ENCODE assay signal across 8 cellular contexts in genomic region chr2:214683557-214683956, GRCh38.
DNase-seq lines count a peak whose midpoint lies in the region; ATAC-seq and TF ChIP-seq lines count a peak whose summit lies in the region.
"Not testable (repeated sequence)": the region's sequence is repeated elsewhere in the genome, so short reads cannot be mapped to it uniquely, and the experiment has no call there.

No MANE protein-coding gene starts in this region.

- intact Hi-C loops in CD8-positive, alpha-beta T cell (cut with DNase I, micrococcal nuclease) = loop anchor here in 1 of 2 experiments (5.0 kb wide), 1 partner anchor 129 kb away; no protein-coding TSS in a partner anchor

- peak overlapping the region; percentile 86 for H3K4me3 Mint-ChIP-seq in CD8-positive, alpha-beta T cell
- peak overlapping the region; percentile 70 to 84 (median 81) for H3K4me3 Mint-ChIP-seq in T-cell

- not testable (repeated sequence) for H3K27me3 ChIP-seq in CD8-positive, alpha-beta T cell (ENCODE audit: insufficient read depth, low read length); HUES64 (ENCODE audit: insufficient read depth, low read length); foreskin keratinocyte; osteoblast (ENCODE audit: insufficient read depth, low read length)

- H3K79me2 ChIP-seq in osteoblast (ENCODE audit: insufficient read depth, low read length) = not testable (repeated sequence)

- H3K27ac Mint-ChIP-seq in CD8-positive, alpha-beta T cell = peak overlapping the region; percentile 66
- H3K27ac Mint-ChIP-seq in T-cell = peak overlapping the region; percentile 74 to 84

- H3K27me3 Mint-ChIP-seq in CD8-positive, alpha-beta T cell (ENCODE audit: low read depth); T-cell: not testable (repeated sequence)

- not testable (repeated sequence) for DNase-seq in CD8-positive, alpha-beta T cell; T-cell; astrocyte of the spinal cord (ENCODE audit: low read depth, low spot score); osteoblast (ENCODE audit: insufficient read length, low spot score, missing footprints)
- peak in 1 of 2 donors; percentile 10 for DNase-seq in foreskin keratinocyte

- peak overlapping the region; percentile 40 for H3K4me2 ChIP-seq in osteoblast (ENCODE audit: insufficient read depth, low read length)

- H3K4me1 Mint-ChIP-seq in CD8-positive, alpha-beta T cell (ENCODE audit: low read depth) = not testable (repeated sequence)
- peaks cover 6 to 16% (median 15%) of the 10 kb centered on the region in 3 donors for H3K4me1 Mint-ChIP-seq in T-cell

- H3K4me3 ChIP-seq in CD8-positive, alpha-beta T cell (ENCODE audit: low read depth, low read length) = not testable (repeated sequence)
- peak overlapping the region; percentile 63 for H3K4me3 ChIP-seq in HUES64 (ENCODE audit: low read length)
- H3K4me3 ChIP-seq in astrocyte of the spinal cord (ENCODE audit: low read depth, low read length) = peak overlapping the region; percentile 34
- H3K4me3 ChIP-seq in osteoblast (ENCODE audit: insufficient read depth, low read length) = peak overlapping the region; percentile 44

- not testable (repeated sequence) for H3K4me1 ChIP-seq in CD8-positive, alpha-beta T cell (ENCODE audit: insufficient read depth, low read length); HUES64 (ENCODE audit: insufficient read depth, low read length); foreskin keratinocyte; osteoblast (ENCODE audit: insufficient read depth, low read length)

- POLR2A ChIA-PET in CD8-positive, alpha-beta T cell (lab: Charles Lee); T-cell (lab: Charles Lee): not testable (repeated sequence)

- in situ Hi-C loops in astrocyte of the spinal cord (cut with HindIII; ENCODE audit: low sequenced_read_pairs) = not testable (repeated sequence)

- ATAC-seq in CD8-positive, alpha-beta T cell = peak; percentile 86
- ATAC-seq in GM19467 (IDR thresholded peaks at IDR 0.05; ENCODE audit: unreplicated experiment) (peak; percentile 60), HG02938 (IDR thresholded peaks at IDR 0.05; ENCODE audit: unreplicated experiment) (peak; percentile 83), T-cell (replicated peaks in 1 of 4) (peak; percentile 58 to 85 (median 74)), foreskin keratinocyte (peak; percentile 68)

- CTCF ChIA-PET in CD8-positive, alpha-beta T cell (lab: Charles Lee); T-cell (lab: Charles Lee): not testable (repeated sequence)

- not testable (repeated sequence) for H4K20me1 ChIP-seq in osteoblast (ENCODE audit: insufficient read depth, low read length)

- H3K36me3 Mint-ChIP-seq in CD8-positive, alpha-beta T cell; T-cell: not testable (repeated sequence)

- not testable (repeated sequence) for H3K27ac ChIP-seq in CD8-positive, alpha-beta T cell (ENCODE audit: low read depth, low read length); HUES64 (ENCODE audit: low read depth, low read length); osteoblast (ENCODE audit: low read depth, low read length)
- H3K27ac ChIP-seq in foreskin keratinocyte = peak overlapping the region; percentile 58

- WGBS in HUES64 = 0% methylated on average over 4 of the region's 12 CpGs

- H3K9me3 ChIP-seq in CD8-positive, alpha-beta T cell (ENCODE audit: low read length); HUES64 (ENCODE audit: insufficient read depth, low read depth, low read length); osteoblast (ENCODE audit: low read depth, low read length): not testable (repeated sequence)

- not testable (repeated sequence) for H3K36me3 ChIP-seq in CD8-positive, alpha-beta T cell (ENCODE audit: insufficient read depth, low read length); HUES64 (ENCODE audit: insufficient read depth, low read length); osteoblast (ENCODE audit: insufficient read depth, low read length)

- TF ChIP-seq CTCF in CD8-positive, alpha-beta T cell (IDR thresholded peaks at IDR 0.05); astrocyte of the spinal cord (IDR thresholded peaks at IDR 0.05; ENCODE audit: low read depth, low read length); foreskin keratinocyte (conservative IDR thresholded peaks at IDR 0.05); osteoblast (IDR thresholded peaks at IDR 0.05; ENCODE audit: extremely low read depth, low read depth, low read length): not testable (repeated sequence)

- peak overlapping the region; percentile 6 for H2AFZ ChIP-seq in osteoblast (ENCODE audit: low read length)

- H3K9me3 Mint-ChIP-seq in CD8-positive, alpha-beta T cell; T-cell: not testable (repeated sequence)

- H3K9ac ChIP-seq in HUES64 (ENCODE audit: low read depth, low read length) = peak overlapping the region; percentile 40; the same call in 1 of the 2 replicates
